In genomic region chr13:53242015-53242414, GRCh38 we compare ENCODE assay signal across 21 cellular contexts.
DNase-seq lines count a peak whose midpoint lies in the region; ATAC-seq and TF ChIP-seq lines count a peak whose summit lies in the region.
"Had no signal": no experiment of that assay in that cellular context is flagged by ENCODE, and none has a peak within 500 bp of the region (broad histone marks: within the 10 kb centered on the region; RNA-seq: fewer than 3 reads in every experiment).

No MANE protein-coding gene starts in this region.

- peaks cover 3% of the 10 kb centered on the region for H3K9me3 Mint-ChIP-seq in glutamatergic neuron (ENCODE audit: unreplicated experiment)
- H3K9me3 Mint-ChIP-seq: activated naive CD4-positive, alpha-beta T cell treated with anti-CD3 and anti-CD28 coated beads, Interleukin-2, amount 50 U/mL, for 72 hours; activated T-cell treated with anti-CD3 and anti-CD28 coated beads, Interleukin-2, amount 50 U/mL, for 72 hours; CD4-positive, CD25-positive, alpha-beta regulatory T cell had no signal

- no peak overlapping the region for H3K27ac ChIP-seq in upper lobe of right lung
- H3K27ac ChIP-seq: body of pancreas, KMS-11, neutrophil, right atrium auricular region had no signal

- H3K4me1 Mint-ChIP-seq in glutamatergic neuron (ENCODE audit: low read depth, unreplicated experiment), result peaks cover 36% of the 10 kb centered on the region
- H3K4me1 Mint-ChIP-seq: CD4-positive, CD25-positive, alpha-beta regulatory T cell; immature natural killer cell had no signal

- no peaks in the 10 kb centered on the region for H3K4me1 ChIP-seq in upper lobe of right lung
- H3K4me1 ChIP-seq: body of pancreas, right atrium auricular region had no signal

- TF ChIP-seq CTCF in glutamatergic neuron (IDR thresholded peaks at IDR 0.05; ENCODE audit: partially characterized antibody, unreplicated experiment), result no peak
- no peak for TF ChIP-seq CTCF in upper lobe of right lung (IDR thresholded peaks at IDR 0.05)

- peaks cover 6% of the 10 kb centered on the region for H3K36me3 Mint-ChIP-seq in glutamatergic neuron (ENCODE audit: unreplicated experiment)
- H3K36me3 Mint-ChIP-seq: activated naive CD4-positive, alpha-beta T cell treated with anti-CD3 and anti-CD28 coated beads, Interleukin-2, amount 50 U/mL, for 72 hours; CD4-positive, CD25-positive, alpha-beta regulatory T cell; immature natural killer cell had no signal

- intact Hi-C loops in upper lobe of right lung (cut with DNase I), result no loop called here

- no peaks in the 10 kb centered on the region for H3K9me3 ChIP-seq in upper lobe of right lung
- H3K9me3 ChIP-seq: body of pancreas, neutrophil, right atrium auricular region had no signal

- H3K27ac Mint-ChIP-seq in glutamatergic neuron (ENCODE audit: unreplicated experiment), result peak overlapping the region; percentile 95
- H3K27ac Mint-ChIP-seq: activated naive CD4-positive, alpha-beta T cell treated with anti-CD3 and anti-CD28 coated beads, Interleukin-2, amount 50 U/mL, for 72 hours; activated T-cell treated with anti-CD3 and anti-CD28 coated beads, Interleukin-2, amount 50 U/mL, for 72 hours; CD4-positive, CD25-positive, alpha-beta regulatory T cell; immature natural killer cell had no signal

- ATAC-seq in upper lobe of right lung, result no peak
- ATAC-seq: activated CD4-positive, CD25-positive, alpha-beta regulatory T cell treated with anti-CD3 and anti-CD28 coated beads, Interleukin-2, amount 50 U/mL, for 24 hours; activated naive CD4-positive, alpha-beta T cell treated with anti-CD3 and anti-CD28 coated beads, Interleukin-2, amount 50 U/mL, for 72 hours; activated T-cell treated with anti-CD3 and anti-CD28 coated beads, Interleukin-2, amount 50 U/mL, for 72 hours; body of pancreas; HCT116; SK-N-SH treated with all-trans-retinoic acid at 6 μM for 48 hours had no signal

- H3K27me3 ChIP-seq in upper lobe of right lung, result peaks cover 4% of the 10 kb centered on the region
- H3K27me3 ChIP-seq: body of pancreas, right atrium auricular region had no signal

- peak overlapping the region; percentile 66 for H3K4me3 Mint-ChIP-seq in glutamatergic neuron (ENCODE audit: unreplicated experiment)
- H3K4me3 Mint-ChIP-seq: activated T-cell treated with anti-CD3 and anti-CD28 coated beads, Interleukin-2, amount 50 U/mL, for 72 hours; CD4-positive, CD25-positive, alpha-beta regulatory T cell; immature natural killer cell had no signal

- H3K4me3 ChIP-seq in upper lobe of right lung, result no peak overlapping the region
- H3K4me3 ChIP-seq: body of pancreas, right atrium auricular region had no signal

- H3K27me3 Mint-ChIP-seq in glutamatergic neuron (ENCODE audit: unreplicated experiment), result peaks cover 5% of the 10 kb centered on the region
- H3K27me3 Mint-ChIP-seq: CD4-positive, CD25-positive, alpha-beta regulatory T cell had no signal

- peak; percentile 63 for DNase-seq in DMS79 (lab: John Stamatoyannopoulos, UW)
- peak; percentile 82 for DNase-seq in NCI-H146 treated with DMSO at 0.1 percent for 48 hours (lab: John Stamatoyannopoulos, UW; ENCODE audit: unreplicated experiment)
- peak; percentile 68 for DNase-seq in NCI-H510A (lab: John Stamatoyannopoulos, UW)
- no peak for DNase-seq in glutamatergic neuron
- DNase-seq in activated CD8-positive, alpha-beta memory T cell treated with anti-CD3 and anti-CD28 coated beads, Interleukin-2, amount 50 U/mL, for 4 hours, result no peak
- DNase-seq in T-helper 2 cell, result no peak
- no peak for DNase-seq in upper lobe of right lung
- DNase-seq in cortex of kidney (lab: John Stamatoyannopoulos, UW), result no peak
- DNase-seq: activated T-cell treated with anti-CD3 and anti-CD28 coated beads, Interleukin-2, amount 50 U/mL, for 72 hours; body of pancreas; CD4-positive, CD25-positive, alpha-beta regulatory T cell; immature natural killer cell; MV-4-11; T-helper 9 cell had no signal

- no peaks in the 10 kb centered on the region for H3K36me3 ChIP-seq in upper lobe of right lung
- H3K36me3 ChIP-seq: neutrophil, right atrium auricular region had no signal

Comparison
In these comparisons a context has a peak if more than half of its experiments do, and no peak if none do; other contexts are left out.
1. DNase-seq: peak in DMS79 (single experiment), NCI-H146 treated with DMSO at 0.1 percent for 48 hours (single experiment) and NCI-H510A (single experiment); none in glutamatergic neuron (single experiment), activated CD8-positive, alpha-beta memory T cell treated with anti-CD3 and anti-CD28 coated beads, Interleukin-2, amount 50 U/mL, for 4 hours (single experiment), T-helper 2 cell (0 of 5), upper lobe of right lung (single experiment) and cortex of kidney (single experiment).